ENCODE assay signal across 1 cellular context in genomic region chr1:33443067-33443704, GRCh38.
A peak's percentile ranks its signal among the peaks of the same experiment; 100 is the strongest.
TF ChIP-seq lines count a peak whose summit lies in the region.

No MANE protein-coding gene starts in this region.

TF ChIP-seq in SK-N-SH, 30 proteins besides CTCF, POLR2A, EP300 and RAD21:
- TF ChIP-seq REST (IDR thresholded peaks at IDR 0.05; ENCODE audit: low read depth, low read length): no peak
- peak; percentile 37; the same call in 1 of the 2 replicates for TF ChIP-seq RXRA (IDR thresholded peaks at IDR 0.05; ENCODE audit: borderline replicate concordance, low read depth)
- TF ChIP-seq CHD2 (IDR thresholded peaks at IDR 0.05; ENCODE audit: low read length, partially characterized antibody): no peak
- TF ChIP-seq TEAD4 (IDR thresholded peaks at IDR 0.05; ENCODE audit: borderline replicate concordance, insufficient read depth): peak; percentile 65; the same call in 1 of the 2 replicates
- TF ChIP-seq RFX5 (IDR thresholded peaks at IDR 0.05; ENCODE audit: low read length): no peak
- TF ChIP-seq JUND (IDR thresholded peaks at IDR 0.05): peak; percentile 80
- peak; percentile 34; the same call in 1 of the 2 replicates for TF ChIP-seq POLR2AphosphoS5 (IDR thresholded peaks at IDR 0.05; ENCODE audit: low read depth, low read length)
- TF ChIP-seq PBX3 (IDR thresholded peaks at IDR 0.05): peak; percentile 91
- no peak for TF ChIP-seq RCOR1 (IDR thresholded peaks at IDR 0.05; ENCODE audit: low read length)
- TF ChIP-seq NFIC (IDR thresholded peaks at IDR 0.05; ENCODE audit: borderline replicate concordance): peak; percentile 83
- peak; percentile 87 for TF ChIP-seq TCF12 (IDR thresholded peaks at IDR 0.05)
- TF ChIP-seq MAX (IDR thresholded peaks at IDR 0.05; ENCODE audit: low read depth): no peak
- peak; percentile 84 for TF ChIP-seq FOSL2 (IDR thresholded peaks at IDR 0.05; ENCODE audit: borderline replicate concordance, low read depth)
TF ChIP-seq in SK-N-SH: peak in this region for 8.
